In the genomic region with DNA sequence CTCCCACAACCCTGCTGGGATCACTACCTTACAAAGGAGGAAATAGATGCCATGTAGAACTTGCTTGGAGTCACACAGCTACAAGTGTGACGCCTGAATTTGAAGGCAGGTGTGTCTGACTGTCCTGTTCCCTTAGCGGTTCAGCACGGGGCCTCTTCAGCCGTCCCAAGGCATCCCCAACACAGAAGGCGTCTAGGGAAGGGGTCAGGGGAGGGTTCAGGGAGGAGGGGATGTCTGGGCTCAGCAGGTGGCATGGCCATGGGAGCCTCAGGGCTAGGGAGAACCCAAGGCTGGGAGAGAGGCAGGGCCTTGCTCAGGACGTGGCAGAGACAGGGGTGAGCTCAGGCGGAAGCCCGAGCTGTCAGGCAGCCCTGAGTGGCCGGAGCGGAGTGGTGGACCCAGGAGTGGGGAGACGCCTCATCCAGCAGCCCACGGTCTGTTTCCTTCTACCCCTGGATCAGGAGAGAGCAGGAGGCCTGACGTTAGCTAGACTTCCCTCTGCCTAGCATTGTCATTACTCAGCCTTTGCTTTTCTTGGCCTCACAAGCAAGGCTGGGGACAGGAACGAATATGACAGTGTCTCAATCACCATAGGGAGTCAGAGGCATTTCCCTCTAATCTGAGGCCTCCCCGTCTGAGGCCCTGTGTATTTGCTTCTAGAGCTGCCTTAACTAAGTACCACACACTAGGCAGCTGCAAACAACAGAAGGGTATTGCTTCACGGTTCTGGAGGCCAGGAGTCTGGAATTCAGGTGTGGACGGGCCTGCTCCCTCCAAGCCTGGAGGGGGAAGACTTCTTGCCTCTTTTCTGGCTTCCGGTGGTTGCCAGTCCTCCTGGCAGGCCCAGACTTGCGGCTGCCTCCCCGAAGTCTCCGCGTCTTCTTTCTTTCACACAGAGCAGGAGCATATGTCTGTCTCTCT, we compare ENCODE assay signal across 20 cellular contexts. TPM values are rescaled to one million over a fixed set of nuclear protein-coding genes. Genes with fewer than 3 reads are reported as not detected.
DNase-seq lines count a peak whose midpoint lies in the region; ATAC-seq, FAIRE-seq and TF ChIP-seq lines count a peak whose summit lies in the region.
"Had no signal": no experiment of that assay in that cellular context is flagged by ENCODE, and none has a peak within 500 bp of the region (broad histone marks: within the 10 kb centered on the region; RNA-seq: fewer than 3 reads in every experiment).

No MANE protein-coding gene starts in this region.

- peaks cover 3% of the 10 kb centered on the region for H3K9me3 Mint-ChIP-seq in astrocyte (ENCODE audit: unreplicated experiment)
- H3K9me3 Mint-ChIP-seq: T-helper 1 cell treated with Interleukin-12 subunit alpha and Interleukin-12 subunit beta and Interleukin-4 antibody, amounts not matched to agents 30 μg/mL and 1 μg/mL, for 36 hours had no signal

- DNase-seq in DMS79 treated with DMSO at 0.1 percent for 48 hours (lab: John Stamatoyannopoulos, UW) (peak; percentile 15), DMS79 (lab: John Stamatoyannopoulos, UW) (no peak), astrocyte (ENCODE audit: low read depth) (no peak), keratinocyte (ENCODE audit: low read depth, low spot score) (peak; percentile 74), suprapubic skin (ENCODE audit: low spot score in 2 of 2) (no peak), dermis blood vessel endothelial cell (no peak), NCI-H1048 (lab: John Stamatoyannopoulos, UW) (no peak)
- DNase-seq: activated naive CD4-positive, alpha-beta T cell; dorsolateral prefrontal cortex; left lung; NCI-H187; psoas muscle; RPMI8226; tibial artery had no signal

- H3K27me3 ChIP-seq in astrocyte (ENCODE audit: insufficient read depth, low read length) (no peaks in the 10 kb centered on the region), keratinocyte (ENCODE audit: control insufficient read depth, extremely low read depth, insufficient read depth, low read length) (no peaks in the 10 kb centered on the region), suprapubic skin (no peaks in the 10 kb centered on the region)
- H3K27me3 ChIP-seq: dorsolateral prefrontal cortex, left lung, tibial artery had no signal

- H3K36me3 Mint-ChIP-seq in astrocyte (ENCODE audit: low read depth, unreplicated experiment): no peaks in the 10 kb centered on the region

- H3K4me3 Mint-ChIP-seq in astrocyte (ENCODE audit: unreplicated experiment): no peak overlapping the region
- H3K4me3 Mint-ChIP-seq: T-helper 1 cell treated with Interleukin-12 subunit alpha and Interleukin-12 subunit beta and Interleukin-4 antibody, amounts not matched to agents 30 μg/mL and 1 μg/mL, for 36 hours had no signal

- no peak for TF ChIP-seq POLR2A in suprapubic skin (IDR thresholded peaks at IDR 0.05)

- FAIRE-seq in astrocyte (lab: Jason Lieb, UNC) (no peak), keratinocyte (lab: Jason Lieb, UNC) (peak; percentile 95)

- H3K9me1 ChIP-seq in keratinocyte (ENCODE audit: control insufficient read depth, extremely low read depth, insufficient read depth, low read length): peaks cover 3% of the 10 kb centered on the region

- dilution Hi-C loops in keratinocyte (cut with MboI; ENCODE audit: extremely low pct_ligation_motif_present, low sequenced_read_pairs): no loop called here

- TF ChIP-seq EP300 in suprapubic skin (IDR thresholded peaks at IDR 0.05): no peak

- H3K9ac ChIP-seq in astrocyte (ENCODE audit: low read length) (no peak overlapping the region), keratinocyte (ENCODE audit: control insufficient read depth, extremely low read depth, insufficient read depth, low read length) (peak overlapping the region; percentile 26)

- 76% methylated on average over 19 of the region's 22 CpGs for WGBS in suprapubic skin

- H2AFZ ChIP-seq in astrocyte (ENCODE audit: low read depth, low read length) (no peak overlapping the region), keratinocyte (ENCODE audit: control insufficient read depth, low read length) (peak overlapping the region; percentile 48)

- H3K79me2 ChIP-seq in astrocyte (ENCODE audit: insufficient read depth, low read length) (no peaks in the 10 kb centered on the region), keratinocyte (ENCODE audit: control insufficient read depth, insufficient read depth, low read length) (no peaks in the 10 kb centered on the region)

- H4K20me1 ChIP-seq in astrocyte (ENCODE audit: insufficient read depth, low read length): no peaks in the 10 kb centered on the region
- H4K20me1 ChIP-seq in keratinocyte (ENCODE audit: control insufficient read depth, extremely low read depth, insufficient read depth, low read length): no peaks in the 10 kb centered on the region

- H3K4me3 ChIP-seq in astrocyte (ENCODE audit: insufficient read depth, low read depth, low read length) (no peak overlapping the region), keratinocyte (ENCODE audit: control insufficient read depth in 2 of 3, extremely low read depth in 1 of 3, insufficient read depth in 2 of 3, low read depth in 1 of 3, low read length in 3 of 3) (peak overlapping the region in 1 of 3 experiments; percentile 9), suprapubic skin (no peak overlapping the region)
- H3K4me3 ChIP-seq: dorsolateral prefrontal cortex, left lung, psoas muscle, tibial artery had no signal

- H3K27ac ChIP-seq in astrocyte (ENCODE audit: low read depth, low read length) (no peak overlapping the region), keratinocyte (ENCODE audit: control insufficient read depth, insufficient read depth, low read length) (peak overlapping the region; percentile 67), suprapubic skin (peak overlapping the region; percentile 87)
- H3K27ac ChIP-seq: left lung, psoas muscle, tibial artery had no signal

- H3K4me1 Mint-ChIP-seq in astrocyte (ENCODE audit: low read depth, unreplicated experiment): peaks cover 9% of the 10 kb centered on the region

- ATAC-seq in HG02623 (IDR thresholded peaks at IDR 0.05; ENCODE audit: unreplicated experiment): no peak
- ATAC-seq: activated CD4-positive, CD25-positive, alpha-beta regulatory T cell treated with anti-CD3 and anti-CD28 coated beads, Interleukin-2, amount 50 U/mL, for 24 hours; left lung; psoas muscle had no signal

- H3K9me3 ChIP-seq in astrocyte (ENCODE audit: insufficient read depth, low read depth, low read length) (no peaks in the 10 kb centered on the region), keratinocyte (ENCODE audit: control insufficient read depth, low read depth, low read length) (no peaks in the 10 kb centered on the region), suprapubic skin (no peaks in the 10 kb centered on the region)
- H3K9me3 ChIP-seq: left lung, psoas muscle, tibial artery had no signal

- H3K36me3 ChIP-seq in astrocyte (ENCODE audit: insufficient read depth, low read length) (no peaks in the 10 kb centered on the region), keratinocyte (ENCODE audit: control insufficient read depth in 2 of 2, extremely low read depth in 1 of 2, insufficient read depth in 2 of 2, low read length in 2 of 2) (no peaks in the 10 kb centered on the region), suprapubic skin (no peaks in the 10 kb centered on the region)
- H3K36me3 ChIP-seq: left lung, tibial artery had no signal

- H3K27me3 Mint-ChIP-seq in astrocyte (ENCODE audit: low read depth, unreplicated experiment): peaks cover 15% of the 10 kb centered on the region

- H3K27ac Mint-ChIP-seq in astrocyte (ENCODE audit: unreplicated experiment): peak overlapping the region; percentile 26
- H3K27ac Mint-ChIP-seq: T-helper 1 cell treated with Interleukin-12 subunit alpha and Interleukin-12 subunit beta and Interleukin-4 antibody, amounts not matched to agents 30 μg/mL and 1 μg/mL, for 36 hours had no signal

- TF ChIP-seq CTCF in astrocyte (IDR thresholded peaks at IDR 0.05; ENCODE audit: insufficient read depth, low read depth, low read length) (no peak), keratinocyte (optimal IDR thresholded peaks at IDR 0.05 in 1 of 3, IDR thresholded peaks at IDR 0.05 in 1 of 3, conservative IDR thresholded peaks at IDR 0.05 in 1 of 3; ENCODE audit: extremely low read depth in 1 of 3, insufficient read depth in 2 of 3, low read length in 3 of 3) (no peak), suprapubic skin (IDR thresholded peaks at IDR 0.05) (no peak)

- H3K4me2 ChIP-seq in astrocyte (ENCODE audit: low read length) (no peak overlapping the region), keratinocyte (ENCODE audit: control insufficient read depth, extremely low read depth, insufficient read depth, low read depth, low read length) (peak overlapping the region; percentile 58)

- no peaks in the 10 kb centered on the region for H3K4me1 ChIP-seq in astrocyte (ENCODE audit: insufficient read depth, low read length)
- peaks cover 47% of the 10 kb centered on the region for H3K4me1 ChIP-seq in keratinocyte (ENCODE audit: control insufficient read depth, extremely low read depth, insufficient read depth, low read length)
- H3K4me1 ChIP-seq in suprapubic skin: peaks cover 52% of the 10 kb centered on the region
- H3K4me1 ChIP-seq: left lung, psoas muscle had no signal

RNA-seq across cellular contexts. Expression of gene ANKRD40CL, which starts 31.4 kb away (rescaled TPM):
- total RNA-seq in astrocyte (not detected in 2 replicates), suprapubic skin (not detected), dermis blood vessel endothelial cell (not detected in 2 replicates)
- not detected in 3 replicates for polyA plus RNA-seq in keratinocyte
- not detected for polyA plus RNA-seq in keratinocyte (2011; ENCODE audit: low read depth)
- not detected in 2 replicates for polyA plus RNA-seq in keratinocyte (2011; cell fraction: cytosol; rRNA removed)
- polyA plus RNA-seq in keratinocyte (2011; cell fraction: nucleus; rRNA removed): not detected in 2 replicates
- not detected in 2 replicates for polyA plus RNA-seq in keratinocyte (2012; ENCODE audit: low replicate concordance)
- not detected in 3 replicates for polyA minus RNA-seq in keratinocyte
- not detected for polyA minus RNA-seq in keratinocyte (2011; cell fraction: cytosol; rRNA and poly(A)+ RNA removed)
- polyA minus RNA-seq in keratinocyte (2011; cell fraction: nucleus; rRNA and poly(A)+ RNA removed): not detected in 2 replicates
- total RNA-seq: A172, Daoy, left lung, myocyte, psoas muscle had no signal
- polyA plus RNA-seq: psoas muscle had no signal

RNA-seq across cellular contexts. Expression of gene WFIKKN2, which starts 36.7 kb away (rescaled TPM):
- total RNA-seq in astrocyte (0.07 TPM in 1 of 2 replicates, not detected in the other), suprapubic skin (under 1 TPM; 0.36 to 0.93 (median 0.65) TPM), dermis blood vessel endothelial cell (not detected in 2 replicates)
- polyA plus RNA-seq in keratinocyte: not detected in 3 replicates
- polyA plus RNA-seq in keratinocyte (2011; ENCODE audit: low read depth): not detected
- polyA plus RNA-seq in keratinocyte (2011; cell fraction: cytosol; rRNA removed): not detected in 2 replicates
- not detected in 2 replicates for polyA plus RNA-seq in keratinocyte (2011; cell fraction: nucleus; rRNA removed)
- polyA plus RNA-seq in keratinocyte (2012; ENCODE audit: low replicate concordance): not detected in 2 replicates
- polyA minus RNA-seq in keratinocyte: not detected in 3 replicates
- polyA minus RNA-seq in keratinocyte (2011; cell fraction: cytosol; rRNA and poly(A)+ RNA removed): not detected
- not detected in 2 replicates for polyA minus RNA-seq in keratinocyte (2011; cell fraction: nucleus; rRNA and poly(A)+ RNA removed)
- total RNA-seq: A172, Daoy, left lung had no signal

Comparison
In these comparisons a context has a peak if more than half of its experiments do, and no peak if none do; other contexts are left out.
1. DNase-seq: peak in DMS79 treated with DMSO at 0.1 percent for 48 hours (single experiment) and keratinocyte (single experiment); none in DMS79 (single experiment), astrocyte (single experiment), suprapubic skin (0 of 2), dermis blood vessel endothelial cell (single experiment) and NCI-H1048 (single experiment).